17 cellular contexts compared by ENCODE assay signal in the genomic region with DNA sequence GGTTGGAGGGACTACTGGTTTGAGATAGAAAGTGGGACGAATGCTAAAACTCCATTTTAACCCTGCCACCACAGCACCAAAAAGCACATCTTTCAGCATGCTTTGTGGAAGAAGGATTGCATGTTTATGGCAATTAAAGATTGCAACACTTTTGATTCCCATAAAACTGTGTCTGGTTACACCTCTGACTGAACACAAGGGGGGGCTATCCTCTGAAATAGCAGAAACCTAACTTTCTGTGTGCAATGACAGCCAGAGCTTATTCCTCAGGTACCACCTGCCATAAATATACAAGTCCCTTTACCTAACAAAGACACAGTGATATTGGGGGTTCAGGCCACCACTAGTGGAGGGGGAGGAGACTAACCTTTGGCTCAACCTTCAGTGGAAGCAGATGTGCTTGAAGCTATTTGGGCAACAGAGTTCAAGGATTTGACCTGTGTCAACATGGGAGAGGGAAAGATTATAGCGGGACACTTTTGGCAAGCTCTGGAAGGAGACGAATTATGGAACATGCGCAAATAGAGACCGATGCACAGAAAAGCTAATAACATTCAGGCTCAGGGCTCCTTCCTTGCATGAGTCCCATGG. TPM values are rescaled to one million over a fixed set of nuclear protein-coding genes. Genes with fewer than 3 reads are reported as not detected.
DNase-seq lines count a peak whose midpoint lies in the region; ATAC-seq and TF ChIP-seq lines count a peak whose summit lies in the region.
"Had no signal": no experiment of that assay in that cellular context is flagged by ENCODE, and none has a peak within 500 bp of the region (broad histone marks: within the 10 kb centered on the region; RNA-seq: fewer than 3 reads in every experiment).

No MANE protein-coding gene starts in this region.

- no peaks in the 10 kb centered on the region for H3F3A ChIP-seq in PC-3 (ENCODE audit: low read length, unreplicated experiment)

- H3K27me3 ChIP-seq in DND-41 (ENCODE audit: insufficient read depth, low read length, poor library complexity) (no peaks in the 10 kb centered on the region), PC-3 (ENCODE audit: low read length) (no peaks in the 10 kb centered on the region)

- H3K4me3 ChIP-seq in DND-41 (ENCODE audit: low read depth in 1 of 2, low read length in 2 of 2): no peak overlapping the region
- H3K4me3 ChIP-seq in PC-3 (ENCODE audit: low read length): no peak overlapping the region
- H3K4me3 ChIP-seq: lower lobe of right lung, smooth muscle cell had no signal

- ATAC-seq in DND-41 (ENCODE audit: insufficient read depth, low read depth): no peak
- no peak for ATAC-seq in PC-3
- ATAC-seq: activated CD4-positive, CD25-positive, alpha-beta regulatory T cell treated with anti-CD3 and anti-CD28 coated beads, Interleukin-2, amount 50 U/mL, for 24 hours; lower lobe of right lung; naive thymus-derived CD4-positive, alpha-beta T cell; T-helper 17 cell had no signal

- no peak overlapping the region for H3K27ac Mint-ChIP-seq in glutamatergic neuron (ENCODE audit: unreplicated experiment)
- H3K27ac Mint-ChIP-seq: B cell; naive thymus-derived CD4-positive, alpha-beta T cell; progenitor cell of endocrine pancreas; T-helper 17 cell had no signal

- intact Hi-C loops in PC-3 (cut with micrococcal nuclease): no loop called here

- peaks cover 9% of the 10 kb centered on the region for H3K9me3 Mint-ChIP-seq in glutamatergic neuron (ENCODE audit: unreplicated experiment)

- no peak overlapping the region for H2AFZ ChIP-seq in DND-41 (ENCODE audit: low read depth, low read length)
- H2AFZ ChIP-seq in PC-3 (ENCODE audit: low read length): no peak overlapping the region

- BruUV-seq in PC-3 (replicated peaks; lab: Mats Ljungman, UMichigan): no TSS peak

- H3K9ac ChIP-seq in DND-41 (ENCODE audit: low read depth, low read length) (no peak overlapping the region), PC-3 (ENCODE audit: low read length) (no peak overlapping the region)

- H4K20me1 ChIP-seq in DND-41 (ENCODE audit: insufficient read depth, low read length) (no peaks in the 10 kb centered on the region), PC-3 (ENCODE audit: low read length) (no peaks in the 10 kb centered on the region)

- DNase-seq in DND-41 (no peak), H4 (ENCODE audit: low spot score) (peak; percentile 4), PC-3 (no peak), glutamatergic neuron (no peak), C1 segment of cervical spinal cord (lab: John Stamatoyannopoulos, UW) (no peak), cerebellum (ENCODE audit: low spot score) (no peak), RKO (ENCODE audit: low spot score) (no peak), SIG-M5 (lab: John Stamatoyannopoulos, UW) (no peak)
- DNase-seq: foreskin melanocyte; lower lobe of right lung; naive thymus-derived CD4-positive, alpha-beta T cell; NCI-H748 treated with DMSO at 0.1 percent for 48 hours; T-helper 17 cell had no signal

- H3K27ac ChIP-seq in DND-41 (ENCODE audit: low read length) (no peak overlapping the region), PC-3 (ENCODE audit: low read length) (no peak overlapping the region)
- H3K27ac ChIP-seq: lower lobe of right lung had no signal

- peaks cover 9% of the 10 kb centered on the region for H3K27me3 Mint-ChIP-seq in glutamatergic neuron (ENCODE audit: unreplicated experiment)
- H3K27me3 Mint-ChIP-seq: progenitor cell of endocrine pancreas had no signal

- H3K9me3 ChIP-seq in DND-41 (ENCODE audit: insufficient read depth, low read length, severe bottlenecking) (no peaks in the 10 kb centered on the region), PC-3 (ENCODE audit: low read length) (no peaks in the 10 kb centered on the region)
- H3K9me3 ChIP-seq: lower lobe of right lung had no signal

- H3K4me3 Mint-ChIP-seq in glutamatergic neuron (ENCODE audit: unreplicated experiment): no peak overlapping the region
- H3K4me3 Mint-ChIP-seq: B cell; naive thymus-derived CD4-positive, alpha-beta T cell; T-helper 17 cell had no signal

- no peaks in the 10 kb centered on the region for H3K36me3 ChIP-seq in DND-41 (ENCODE audit: insufficient read depth, low read length)
- no peaks in the 10 kb centered on the region for H3K36me3 ChIP-seq in PC-3 (ENCODE audit: low read depth, low read length)
- H3K36me3 ChIP-seq: lower lobe of right lung had no signal

- H3K4me2 ChIP-seq in DND-41 (ENCODE audit: insufficient read depth, low read length): no peak overlapping the region
- no peak overlapping the region for H3K4me2 ChIP-seq in PC-3 (ENCODE audit: low read length)
- H3K4me2 ChIP-seq: smooth muscle cell had no signal

- CTCF ChIA-PET in PC-3 (lab: Charles Lee): no interaction called here

- peak; percentile 20 for TF ChIP-seq CTCF in DND-41 (IDR thresholded peaks at IDR 0.05; ENCODE audit: borderline replicate concordance, extremely low read depth, low read length, poor library complexity, severe bottlenecking)
- peak; percentile 41 for TF ChIP-seq CTCF in PC-3 (conservative IDR thresholded peaks at IDR 0.05; ENCODE audit: low read depth, low read length)
- peak; percentile 21 for TF ChIP-seq CTCF in glutamatergic neuron (IDR thresholded peaks at IDR 0.05; ENCODE audit: partially characterized antibody, unreplicated experiment)

- H3K9me2 ChIP-seq in PC-3 (replicated peaks; ENCODE audit: low read length): no peaks in the 10 kb centered on the region

- H3K79me2 ChIP-seq in DND-41 (ENCODE audit: insufficient read depth, low read length) (no peaks in the 10 kb centered on the region), PC-3 (ENCODE audit: low read length) (no peaks in the 10 kb centered on the region)

- POLR2A ChIA-PET in PC-3 (lab: Charles Lee; ENCODE audit: unreplicated experiment): no interaction called here

- H3K4me1 ChIP-seq in DND-41 (ENCODE audit: insufficient read depth, low read length) (no peaks in the 10 kb centered on the region), PC-3 (ENCODE audit: insufficient read depth, low read length) (no peaks in the 10 kb centered on the region)
- H3K4me1 ChIP-seq: lower lobe of right lung had no signal

- no peaks in the 10 kb centered on the region for H3K4me1 Mint-ChIP-seq in glutamatergic neuron (ENCODE audit: low read depth, unreplicated experiment)
- H3K4me1 Mint-ChIP-seq: B cell; naive thymus-derived CD4-positive, alpha-beta T cell; T-helper 17 cell had no signal

- no peaks in the 10 kb centered on the region for H3K36me3 Mint-ChIP-seq in glutamatergic neuron (ENCODE audit: unreplicated experiment)

RNA-seq across cellular contexts. Expression of gene PLG, which starts 9.6 kb away (rescaled TPM):
- total RNA-seq in H4 (2014; rRNA removed; shearing (Covaris generic)): not detected in 2 replicates
- total RNA-seq in PC-3 (2014; rRNA removed): not detected in 2 replicates
- not detected for total RNA-seq in glutamatergic neuron (ENCODE audit: unreplicated experiment)
- not detected for total RNA-seq in cerebellum
- total RNA-seq: smooth muscle cell, T-helper 17 cell had no signal

RNA-seq across cellular contexts. Expression of gene LPA, which starts 28.4 kb away (rescaled TPM):
- total RNA-seq in H4 (2014; rRNA removed; shearing (Covaris generic)): not detected in 2 replicates
- not detected in 2 replicates for total RNA-seq in PC-3 (2014; rRNA removed)
- 1.9 TPM for total RNA-seq in glutamatergic neuron (ENCODE audit: unreplicated experiment)
- total RNA-seq in cerebellum: 4.4 TPM
- total RNA-seq: B cell; naive thymus-derived CD4-positive, alpha-beta T cell; smooth muscle cell; T-helper 17 cell had no signal
